Comparison of ENCODE assay signal across 28 cellular contexts in the genomic region with DNA sequence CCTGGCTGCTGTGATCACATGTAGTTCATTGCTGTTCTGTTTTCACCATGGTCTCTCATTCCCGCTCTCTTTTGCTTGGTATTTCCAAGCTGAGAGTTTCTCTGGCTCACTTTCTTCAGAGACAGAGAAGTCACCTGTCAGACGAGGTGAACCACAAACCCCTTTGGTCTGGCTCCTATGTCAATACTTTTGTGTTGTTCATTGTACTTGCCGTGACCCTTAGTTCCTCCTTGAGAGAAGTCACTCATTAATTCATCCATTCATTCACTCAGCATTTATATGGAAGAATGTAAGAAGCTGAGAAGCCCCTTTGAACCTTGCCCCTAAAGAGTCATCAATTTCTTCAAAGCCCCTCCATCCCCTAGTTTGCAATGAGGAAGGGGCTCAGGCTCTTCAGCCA.
"Had no signal": no experiment of that assay in that cellular context is flagged by ENCODE, and none has a peak within 500 bp of the region (broad histone marks: within the 10 kb centered on the region; RNA-seq: fewer than 3 reads in every experiment).

No MANE protein-coding gene starts in this region.

- H3K4me1 Mint-ChIP-seq: natural killer cell, nephron had no signal

- H3K27ac Mint-ChIP-seq: natural killer cell; nephron; progenitor cell of endocrine pancreas; stimulated activated memory B cell treated with anti-CD40 and anti-IgM and Interleukin-4, amounts not matched to agents 10 μg/mL and 1 μg/mL and 100 μg/mL, for 72 hours; stimulated activated naive CD8-positive, alpha-beta T cell treated with anti-CD3 and anti-CD28 coated beads, Interleukin-15, Interleukin-2, amounts not matched to agents 100 ng/mL and 50 ng/mL, for 24 hours had no signal

- DNase-seq: naive thymus-derived CD4-positive, alpha-beta T cell; natural killer cell; nucleus accumbens; pancreas; psoas muscle; right cardiac atrium; spleen; stimulated activated CD4-positive, alpha-beta T cell treated with anti-CD3 and anti-CD28 coated beads, Interleukin-12 subunit alpha, Interleukin-12 subunit beta, amount 100 ng/mL, for 4 hours; stimulated activated CD4-positive, alpha-beta T cell treated with anti-CD3 and anti-CD28 coated beads, Interleukin-1b, Interleukin-23, amount 100 ng/mL, for 48 hours; stimulated activated CD4-positive, alpha-beta T cell treated with anti-CD3 and anti-CD28 coated beads, Interleukin-4, amount 100 ng/mL, for 1 hour; stimulated activated CD4-positive, alpha-beta T cell treated with anti-CD3 and anti-CD28 coated beads, Interleukin-4, amount 100 ng/mL, for 4 hours; stimulated activated CD8-positive, alpha-beta memory T cell treated with anti-CD3 and anti-CD28 coated beads, Interleukin-4, amount 100 ng/mL, for 48 hours; stimulated activated naive CD4-positive, alpha-beta T cell treated with Interleukin-2 at 50 U/mL for 16 hours; stomach; thyroid gland; upper lobe of left lung had no signal

- H3K4me2 ChIP-seq: smooth muscle cell had no signal

- H3K9me3 ChIP-seq: neutrophil, pancreas, psoas muscle, spleen, stomach, thoracic aorta, thyroid gland, tibial nerve, upper lobe of left lung, vagina had no signal

- H3K4me1 ChIP-seq: pancreas, psoas muscle, stomach, thyroid gland, tibial nerve, upper lobe of left lung, vagina had no signal

- H3K4me3 Mint-ChIP-seq: naive thymus-derived CD4-positive, alpha-beta T cell; natural killer cell; nephron; stimulated activated memory B cell treated with anti-CD40 and anti-IgM and Interleukin-4, amounts not matched to agents 10 μg/mL and 1 μg/mL and 100 μg/mL, for 72 hours; stimulated activated naive CD8-positive, alpha-beta T cell treated with anti-CD3 and anti-CD28 coated beads, Interleukin-15, Interleukin-2, amounts not matched to agents 100 ng/mL and 50 ng/mL, for 24 hours had no signal

- H3K36me3 Mint-ChIP-seq: natural killer cell had no signal

- FAIRE-seq: pancreas, urothelium cell line had no signal

- H3K27ac ChIP-seq: neutrophil, pancreas, psoas muscle, skin epidermis, spleen, stomach, thoracic aorta, thyroid gland, tibial nerve, upper lobe of left lung, vagina had no signal

- H3K27me3 Mint-ChIP-seq: naive thymus-derived CD4-positive, alpha-beta T cell; progenitor cell of endocrine pancreas; stimulated activated memory B cell treated with anti-CD40 and anti-IgM and Interleukin-4, amounts not matched to agents 10 μg/mL and 1 μg/mL and 100 μg/mL, for 72 hours; stimulated activated naive CD8-positive, alpha-beta T cell treated with anti-CD3 and anti-CD28 coated beads, Interleukin-15, Interleukin-2, amounts not matched to agents 100 ng/mL and 50 ng/mL, for 24 hours had no signal

- ATAC-seq: naive thymus-derived CD4-positive, alpha-beta T cell; natural killer cell; pancreas; right cardiac atrium; sciatic nerve; stimulated activated memory B cell treated with anti-CD40 and anti-IgM and Interleukin-4, amounts not matched to agents 10 μg/mL and 1 μg/mL and 100 μg/mL, for 72 hours had no signal

- H3K9me3 Mint-ChIP-seq: naive thymus-derived CD4-positive, alpha-beta T cell; natural killer cell; nephron; stimulated activated memory B cell treated with anti-CD40 and anti-IgM and Interleukin-4, amounts not matched to agents 10 μg/mL and 1 μg/mL and 100 μg/mL, for 72 hours; stimulated activated naive CD8-positive, alpha-beta T cell treated with anti-CD3 and anti-CD28 coated beads, Interleukin-15, Interleukin-2, amounts not matched to agents 100 ng/mL and 50 ng/mL, for 24 hours had no signal

- H3K27me3 ChIP-seq: neutrophil, pancreas, spleen, stomach, thyroid gland, tibial nerve, upper lobe of left lung, vagina had no signal

- H3K4me3 ChIP-seq: pancreas, psoas muscle, skin epidermis, smooth muscle cell, spleen, stomach, thoracic aorta, thyroid gland, tibial nerve, upper lobe of left lung, vagina had no signal
